Comparison of ENCODE assay signal across 12 cellular contexts in the genomic region with DNA sequence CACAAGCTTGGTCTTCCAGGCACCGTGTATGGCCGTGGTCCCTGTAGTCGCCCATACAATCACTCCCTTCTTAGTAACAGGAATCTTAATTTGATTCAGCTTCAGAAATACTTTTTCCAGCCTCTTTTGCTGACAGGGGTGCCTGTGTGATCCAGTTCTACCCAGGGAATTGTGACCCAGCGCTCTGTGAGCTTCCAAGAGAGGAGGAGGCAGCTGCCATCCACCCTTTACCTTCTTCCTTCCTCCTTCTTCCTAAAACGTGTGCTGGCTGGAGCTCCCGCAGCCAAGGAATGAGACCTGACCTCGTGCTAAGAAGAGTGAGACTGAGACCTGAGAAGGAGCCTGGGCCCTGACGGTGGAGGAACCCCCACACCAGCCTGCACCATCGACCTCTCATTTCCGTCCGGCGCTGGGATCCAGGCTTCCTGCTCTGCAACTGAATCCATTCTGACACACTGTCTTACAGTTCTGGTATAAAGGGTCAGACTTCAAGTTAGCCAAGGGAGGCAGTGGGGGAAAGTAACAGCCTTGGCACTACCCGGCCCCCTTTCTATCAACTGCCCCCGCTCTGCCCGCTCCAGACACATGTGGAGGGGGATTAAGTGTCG. TPM values are rescaled to one million over a fixed set of nuclear protein-coding genes. Genes with fewer than 3 reads are reported as not detected.
DNase-seq lines count a peak whose midpoint lies in the region; TF ChIP-seq lines count a peak whose summit lies in the region.
"Had no signal": no experiment of that assay in that cellular context is flagged by ENCODE, and none has a peak within 500 bp of the region (broad histone marks: within the 10 kb centered on the region; RNA-seq: fewer than 3 reads in every experiment).

No MANE protein-coding gene starts in this region.

- H3K27ac ChIP-seq in ACC112 (ENCODE audit: low read depth, low read length) (peak overlapping the region; percentile 93), RWPE1 (peak overlapping the region; percentile 74), epithelial cell of prostate (peak overlapping the region; percentile 81)

- no peak for TF ChIP-seq CTCF in RWPE1 (conservative IDR thresholded peaks at IDR 0.05; ENCODE audit: low read depth)
- TF ChIP-seq CTCF in neural crest cell (conservative IDR thresholded peaks at IDR 0.05) = no peak

- H3K4me1 ChIP-seq in ACC112 (ENCODE audit: control insufficient read depth, insufficient read depth, low read length, unreplicated experiment) = peaks cover 27% of the 10 kb centered on the region

- peak overlapping the region; percentile 12; the same call in 1 of the 2 replicates for H3K4me3 ChIP-seq in ACC112 (ENCODE audit: low read depth, low read length)
- H3K4me3 ChIP-seq: cardiac muscle cell had no signal

- peaks cover 18% of the 10 kb centered on the region for H3K79me2 ChIP-seq in ACC112 (ENCODE audit: control insufficient read depth, insufficient read depth, low read length, unreplicated experiment)

- H3K27me3 ChIP-seq in ACC112 (ENCODE audit: insufficient read depth, low read length) = no peaks in the 10 kb centered on the region
- H3K27me3 ChIP-seq: cardiac muscle cell had no signal

- peak overlapping the region; percentile 38 for H3K27ac Mint-ChIP-seq in neural crest cell (ENCODE audit: unreplicated experiment)

- H3K36me3 ChIP-seq in ACC112 (ENCODE audit: insufficient read depth, low read length) = 0 out of 2 replicates have a peak, but pooled peaks cover 8% of the 10 kb centered on the region

- H3K36me3 Mint-ChIP-seq in neural crest cell (ENCODE audit: low read depth) = no peaks in the 10 kb centered on the region

- DNase-seq in RWPE1 (ENCODE audit: low spot score) = no peak
- no peak for DNase-seq in epithelial cell of prostate (ENCODE audit: low read depth, low spot score)
- DNase-seq in neural crest cell (ENCODE audit: low read depth, low spot score) = no peak
- no peak for DNase-seq in stimulated activated CD4-positive, alpha-beta T cell treated with anti-CD3 and anti-CD28 coated beads, Interleukin-4, amount 100 ng/mL, for 4 hours
- no peak for DNase-seq in NCI-H146 (lab: John Stamatoyannopoulos, UW)
- DNase-seq in DMS153 treated with DMSO at 0.1 percent for 48 hours (lab: John Stamatoyannopoulos, UW; ENCODE audit: unreplicated experiment) = no peak
- no peak for DNase-seq in NCI-H345 treated with DMSO at 0.1 percent for 48 hours (lab: John Stamatoyannopoulos, UW; ENCODE audit: unreplicated experiment)
- DNase-seq: DMS153 had no signal

- H3K27me3 Mint-ChIP-seq in neural crest cell (ENCODE audit: low read depth) = no peaks in the 10 kb centered on the region

- H2AFZ ChIP-seq in ACC112 (ENCODE audit: low read length, unreplicated experiment) = no peak overlapping the region

- H3K4me3 Mint-ChIP-seq in neural crest cell = no peak overlapping the region

- CTCF ChIA-PET in RWPE1 (lab: Yijun Ruan, JAX) = interaction anchor here (0.9 to 2.0 kb wide), 2 partner anchors 44 to 387 kb away, joined by 3 to 10 read pairs; no protein-coding TSS in a partner anchor

- POLR2A ChIA-PET in RWPE1 (lab: Yijun Ruan, JAX; ENCODE audit: low non-redundant PET) = no interaction called here

- no peaks in the 10 kb centered on the region for H3K9me3 Mint-ChIP-seq in neural crest cell

- peaks cover 34% of the 10 kb centered on the region for H3K4me1 Mint-ChIP-seq in neural crest cell

RNA-seq across cellular contexts. Expression of gene MGAT1, which starts 16.1 kb away (rescaled TPM):
- total RNA-seq in neural crest cell = 57.0 and 57.1 TPM in 2 replicates

RNA-seq across cellular contexts. Expression of gene OR2Y1, which starts 46.6 kb away (rescaled TPM):
- total RNA-seq in neural crest cell = not detected in 2 replicates
- total RNA-seq: cardiac muscle cell, HT1080, pulmonary artery endothelial cell had no signal
